Comparison of ENCODE assay signal across 13 cellular contexts in genomic region chr10:119284679-119285096, GRCh38.
DNase-seq lines count a peak whose midpoint lies in the region; ATAC-seq, FAIRE-seq and TF ChIP-seq lines count a peak whose summit lies in the region.
"Had no signal": no experiment of that assay in that cellular context is flagged by ENCODE, and none has a peak within 500 bp of the region (broad histone marks: within the 10 kb centered on the region; RNA-seq: fewer than 3 reads in every experiment).

No MANE protein-coding gene starts in this region.

- POLR2A ChIA-PET in HepG2 (lab: Yijun Ruan, JAX) = no interaction called here

- H3K4me3 ChIP-seq in liver (ENCODE audit: low read depth in 1 of 3, low read length in 3 of 3) = no peak overlapping the region
- H3K4me3 ChIP-seq in HepG2 (replicated peaks in 1 of 3; ENCODE audit: insufficient read depth in 1 of 3, low read depth in 2 of 3, low read length in 3 of 3) = no peak overlapping the region
- no peak overlapping the region for H3K4me3 ChIP-seq in aorta (ENCODE audit: low read length in 2 of 2)

- H3K27me3 Mint-ChIP-seq in endothelial cell (ENCODE audit: unreplicated experiment) = peaks cover 12% of the 10 kb centered on the region
- no peaks in the 10 kb centered on the region for H3K27me3 Mint-ChIP-seq in mesothelial cell of epicardium (ENCODE audit: low read depth)

- H2AFZ ChIP-seq in HepG2 (ENCODE audit: low read length) = no peak overlapping the region

- no peak overlapping the region for H3K9ac ChIP-seq in liver (ENCODE audit: low read depth in 1 of 2, low read length in 2 of 2)
- H3K9ac ChIP-seq in HepG2 (ENCODE audit: insufficient read depth, low read depth, low read length) = no peak overlapping the region

- intact Hi-C loops in HepG2 (cut with micrococcal nuclease; ENCODE audit: unreplicated experiment) = no loop called here
- intact Hi-C loops in aorta (cut with DNase I) = no loop called here

- H3K4me1 ChIP-seq in liver (ENCODE audit: control insufficient read depth in 4 of 4, insufficient read depth in 4 of 4, low read length in 3 of 4) = peaks cover 15 to 50% (median 40%) of the 10 kb centered on the region in 4 donors
- peaks cover 42% of the 10 kb centered on the region for H3K4me1 ChIP-seq in HepG2 (ENCODE audit: insufficient read depth, low read length)
- H3K4me1 ChIP-seq in aorta (ENCODE audit: control insufficient read depth in 1 of 2, insufficient read depth in 2 of 2, low read length in 2 of 2) = peaks cover 10 to 27% of the 10 kb centered on the region in 2 donors

- CTCF ChIA-PET in HepG2 (lab: Yijun Ruan, JAX; ENCODE audit: low intra/inter-chr PET ratio, low total read pairs) = no interaction called here

- H3K27ac ChIP-seq in liver (ENCODE audit: low read depth in 1 of 2, low read length in 2 of 2) = peak overlapping the region; percentile 9 to 18
- H3K27ac ChIP-seq in HepG2 (ENCODE audit: extremely low read length, insufficient read depth, low read length) = no peak overlapping the region
- H3K27ac ChIP-seq in aorta (ENCODE audit: low read depth in 1 of 2, low read length in 2 of 2) = peak overlapping the region in 1 of 2 donors; percentile 13

- H4K20me1 ChIP-seq in HepG2 (ENCODE audit: insufficient read depth, low read length) = no peaks in the 10 kb centered on the region

- 62% methylated on average over 7 of the region's 7 CpGs for WGBS in liver
- 92% methylated on average over 7 of the region's 7 CpGs for WGBS in HepG2 (ENCODE audit: low lambda C conversion rate)
- 4 to 7% methylated on average over 7 of the region's 7 CpGs for WGBS in aorta, 2 donors

- H3K36me3 ChIP-seq in liver (ENCODE audit: control insufficient read depth in 4 of 4, insufficient read depth in 3 of 4, low read depth in 1 of 4, low read length in 3 of 4) = no peaks in the 10 kb centered on the region
- no peaks in the 10 kb centered on the region for H3K36me3 ChIP-seq in HepG2 (replicated peaks in 1 of 2; ENCODE audit: control insufficient read depth in 1 of 2, insufficient read depth in 2 of 2, low read length in 2 of 2)
- no peaks in the 10 kb centered on the region for H3K36me3 ChIP-seq in aorta (ENCODE audit: control insufficient read depth in 1 of 2, insufficient read depth in 2 of 2, low read length in 1 of 2)

- H3K36me3 Mint-ChIP-seq in endothelial cell (ENCODE audit: low read depth, unreplicated experiment) (peaks cover 15% of the 10 kb centered on the region), mesothelial cell of epicardium (no peaks in the 10 kb centered on the region)

- FAIRE-seq in HepG2 (lab: Jason Lieb, UNC) = no peak
- FAIRE-seq: G401.6, RCC 7860 had no signal

- no peak overlapping the region for H3K4me2 ChIP-seq in HepG2 (ENCODE audit: low read depth, low read length)

- DNase-seq in HepG2 (ENCODE audit: low spot score) (no peak), endothelial cell (ENCODE audit: low spot score) (no peak), omental fat pad (ENCODE audit: low spot score) (no peak), aorta (peak; percentile 58 to 69), mesothelial cell of epicardium (ENCODE audit: low spot score in 2 of 2, unreplicated experiment in 2 of 2) (no peak), DMS79 (lab: John Stamatoyannopoulos, UW) (no peak), SHP77 (lab: John Stamatoyannopoulos, UW) (no peak)
- DNase-seq: activated effector memory CD4-positive, alpha-beta T cell treated with anti-CD3 and anti-CD28 coated beads, Interleukin-2, amount 50 U/mL, for 16 hours; foreskin melanocyte; left colon had no signal

- TF ChIP-seq EP300 in HepG2 (IDR thresholded peaks at IDR 0.05; ENCODE audit: low read depth in 2 of 2, low read length in 2 of 2) (no peak), HepG2 (CRISPR knock-in tag; IDR thresholded peaks at IDR 0.05; ENCODE audit: borderline replicate concordance) (no peak)

- TF ChIP-seq RAD21 in liver (IDR thresholded peaks at IDR 0.05) (peak in 1 of 2 donors; percentile 53), HepG2 (CRISPR knock-in tag; IDR thresholded peaks at IDR 0.05) (no peak)

- H3K27me3 ChIP-seq in liver (ENCODE audit: control insufficient read depth in 4 of 4, insufficient read depth in 4 of 4, low read length in 3 of 4) = no peaks in the 10 kb centered on the region
- no peaks in the 10 kb centered on the region for H3K27me3 ChIP-seq in HepG2 (ENCODE audit: control insufficient read depth in 1 of 2, insufficient read depth in 2 of 2, low read length in 2 of 2)
- no peaks in the 10 kb centered on the region for H3K27me3 ChIP-seq in aorta (ENCODE audit: control insufficient read depth in 1 of 2, insufficient read depth in 2 of 2, low read length in 1 of 2)

- ATAC-seq in HepG2 (no peak), omental fat pad (ENCODE audit: low FRiP score) (peak; percentile 62), aorta (ENCODE audit: low FRiP score) (peak; percentile 30)
- ATAC-seq: left colon had no signal

- H3K9me3 ChIP-seq in liver (ENCODE audit: control insufficient read depth in 4 of 4, low read length in 3 of 4) = no peaks in the 10 kb centered on the region
- H3K9me3 ChIP-seq in HepG2 (ENCODE audit: low read length) = no peaks in the 10 kb centered on the region
- H3K9me3 ChIP-seq in aorta (ENCODE audit: control insufficient read depth, low read length) = no peaks in the 10 kb centered on the region

- H3K27ac Mint-ChIP-seq in endothelial cell (ENCODE audit: unreplicated experiment) (no peak overlapping the region), mesothelial cell of epicardium (no peak overlapping the region)

- H3K4me3 Mint-ChIP-seq in endothelial cell (ENCODE audit: unreplicated experiment) = peak overlapping the region; percentile 47
- no peak overlapping the region for H3K4me3 Mint-ChIP-seq in mesothelial cell of epicardium

- TF ChIP-seq CTCF in liver (IDR thresholded peaks at IDR 0.05; ENCODE audit: low read depth, low read length, missing input control) (no peak), HepG2 (CRISPR knock-in tag; IDR thresholded peaks at IDR 0.05) (no peak), endothelial cell (IDR thresholded peaks at IDR 0.05; ENCODE audit: unreplicated experiment) (no peak), omental fat pad (IDR thresholded peaks at IDR 0.05) (no peak), mesothelial cell of epicardium (IDR thresholded peaks at IDR 0.05; ENCODE audit: unreplicated experiment) (no peak)

- H3K9me3 Mint-ChIP-seq in endothelial cell (ENCODE audit: unreplicated experiment) = no peaks in the 10 kb centered on the region
- H3K9me3 Mint-ChIP-seq in mesothelial cell of epicardium = no peaks in the 10 kb centered on the region

- peaks cover 79% of the 10 kb centered on the region for H3K4me1 Mint-ChIP-seq in endothelial cell (ENCODE audit: unreplicated experiment)
- H3K4me1 Mint-ChIP-seq in mesothelial cell of epicardium = peaks cover 21% of the 10 kb centered on the region

- in situ Hi-C loops in HepG2 (cut with HindIII; ENCODE audit: extremely low pct_ligation_motif_present, low pct_unique_long_range_greater_than_20kb) = no loop called here

- TF ChIP-seq POLR2A in HepG2 (IDR thresholded peaks at IDR 0.05; ENCODE audit: insufficient read depth in 1 of 2, low read depth in 2 of 2, low read length in 2 of 2) = no peak

- peaks cover 3% of the 10 kb centered on the region for H3K79me2 ChIP-seq in HepG2 (ENCODE audit: insufficient read depth, low read length)

- BruUV-seq in HepG2 (replicated peaks; lab: Mats Ljungman, UMichigan) = no TSS peak

TF ChIP-seq in liver, 16 proteins besides CTCF, POLR2A, EP300 and RAD21:
- TF ChIP-seq HNF4A (conservative IDR thresholded peaks at IDR 0.05) (peak; percentile 43 to 45), NR2F2 (IDR thresholded peaks at IDR 0.05) (no peak), GABPA (IDR thresholded peaks at IDR 0.05 in 1 of 2, conservative IDR thresholded peaks at IDR 0.05 in 1 of 2) (no peak), ATF3 (IDR thresholded peaks at IDR 0.05) (no peak), SP1 (IDR thresholded peaks at IDR 0.05) (peak; percentile 55), YY1 (IDR thresholded peaks at IDR 0.05) (no peak), RXRA (IDR thresholded peaks at IDR 0.05) (peak; percentile 54 to 74)

TF ChIP-seq in HepG2, 621 proteins besides CTCF, POLR2A, EP300 and RAD21 (continues in another document):
- TF ChIP-seq TCF7L2 (IDR thresholded peaks at IDR 0.05; ENCODE audit: low read depth, low read length) (no peak), SATB2 (CRISPR knock-in tag; IDR thresholded peaks at IDR 0.05) (no peak), HNF1B (CRISPR knock-in tag; IDR thresholded peaks at IDR 0.05) (no peak), TEAD2 (CRISPR knock-in tag; IDR thresholded peaks at IDR 0.05) (no peak), TAF15 (IDR thresholded peaks at IDR 0.05; ENCODE audit: low read depth, low read length, poor library complexity, severe bottlenecking) (no peak), FLYWCH1 (CRISPR knock-in tag; IDR thresholded peaks at IDR 0.05) (no peak), ZNF44 (CRISPR knock-in tag; IDR thresholded peaks at IDR 0.05) (no peak), FOSL2 (CRISPR knock-in tag; IDR thresholded peaks at IDR 0.05) (no peak)

Comparison
In these comparisons a context has a peak if more than half of its experiments do, and no peak if none do; other contexts are left out.
1. DNase-seq: peak in aorta (2 of 2); none in HepG2 (single experiment), endothelial cell (single experiment), omental fat pad (single experiment), mesothelial cell of epicardium (0 of 2), DMS79 (single experiment) and SHP77 (0 of 2).